ENCODE assay signal across 8 cellular contexts in the genomic region with DNA sequence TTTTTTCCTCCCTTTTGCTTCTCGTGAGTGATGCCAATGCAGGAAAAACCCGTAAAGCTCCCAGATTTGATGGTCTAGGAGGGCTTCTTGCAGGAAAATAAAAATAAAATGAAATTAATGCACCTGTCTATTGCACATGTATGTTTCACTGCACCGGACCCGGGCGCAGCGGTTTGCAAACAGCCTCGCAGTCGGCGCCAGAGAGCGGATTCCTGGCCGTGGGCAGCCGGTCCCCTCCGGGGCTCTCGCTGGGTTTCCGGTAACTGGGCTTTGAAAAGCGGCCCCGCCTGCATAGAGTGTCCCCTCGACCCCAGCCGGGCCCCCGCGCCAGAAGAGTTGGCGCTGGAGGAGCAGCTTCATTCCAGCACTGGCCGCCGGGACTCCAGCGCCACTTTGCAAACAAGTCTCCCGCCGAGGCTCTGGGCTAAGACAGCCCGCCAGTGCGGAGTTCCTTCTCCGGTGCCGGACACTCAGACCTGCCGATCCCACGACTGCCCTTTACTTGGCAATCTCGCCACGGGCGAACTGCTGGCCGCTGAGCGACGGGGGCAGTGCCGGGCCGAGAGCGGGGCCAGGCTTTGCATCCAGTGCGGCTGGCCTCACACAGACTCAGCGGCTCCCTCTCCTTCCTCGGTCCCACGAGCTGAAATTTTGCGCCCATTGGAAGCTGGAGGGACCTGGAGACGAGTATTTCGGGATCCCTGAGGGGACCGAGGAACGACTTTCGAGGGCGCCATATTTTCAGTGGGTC. TPM values are rescaled to one million over a fixed set of nuclear protein-coding genes. Genes with fewer than 3 reads are reported as not detected.
DNase-seq lines count a peak whose midpoint lies in the region; ATAC-seq and TF ChIP-seq lines count a peak whose summit lies in the region.

No MANE protein-coding gene starts in this region.

- 0 to 1% methylated on average over 28 to 46 of the region's 53 CpGs for WGBS in upper lobe of left lung, 2 donors

- intact Hi-C loops in Calu3 (cut with micrococcal nuclease; ENCODE audit: unreplicated experiment) (loop anchor here (2.0 to 5.0 kb wide), 2 partner anchors 256 to 352 kb away; no protein-coding TSS in a partner anchor), natural killer cell (cut with micrococcal nuclease) (no loop called here)

- H3K4me1 ChIP-seq in upper lobe of left lung = peaks cover 12 to 28% (median 17%) of the 10 kb centered on the region in 4 donors

- H3K4me1 Mint-ChIP-seq in Calu3 (ENCODE audit: low read depth, unreplicated experiment) (peaks cover 19% of the 10 kb centered on the region), natural killer cell (peaks cover 26 to 31% of the 10 kb centered on the region in 2 donors)

- H3K27me3 Mint-ChIP-seq in Calu3 (ENCODE audit: unreplicated experiment) (no peaks in the 10 kb centered on the region), natural killer cell (ENCODE audit: low read depth in 2 of 2) (peaks cover 12 to 26% of the 10 kb centered on the region in 2 donors)

- CTCF ChIA-PET in Calu3 (lab: Charles Lee) = interaction anchor here (1.1 to 2.3 kb wide), 7 partner anchors 11 to 702 kb away, joined by 3 to 15 read pairs (median 3); no protein-coding TSS in a partner anchor

- BruUV-seq in Calu3 (replicated peaks; lab: Mats Ljungman, UMichigan) = TSS peak; percentile 56

- DNase-seq in Calu3 = peak; percentile 61
- DNase-seq in NCI-H1105 (lab: John Stamatoyannopoulos, UW) = peak; percentile 14
- peak; percentile 2 for DNase-seq in activated T-helper 1 cell treated with Interleukin-2 at 50 U/mL for 16 hours (ENCODE audit: low read depth)
- DNase-seq in foreskin fibroblast = peak; percentile 35 to 68
- DNase-seq in natural killer cell = peak; percentile 15
- peak; percentile 42 to 88 for DNase-seq in upper lobe of left lung
- DNase-seq in HPDE6-E6E7 (ENCODE audit: extremely low spot score) = no peak

- H3K27ac ChIP-seq in upper lobe of left lung = peak overlapping the region; percentile 69 to 72 (median 70)

- peak; percentile 36 for ATAC-seq in GM21528 (IDR thresholded peaks at IDR 0.05; ENCODE audit: low FRiP score, unreplicated experiment)
- ATAC-seq in natural killer cell = peak in 1 of 3 donors; percentile 23
- peak; percentile 56 to 69 for ATAC-seq in upper lobe of left lung (ENCODE audit: low FRiP score in 2 of 2)

- peak overlapping the region; percentile 95 for H3K4me3 Mint-ChIP-seq in Calu3 (ENCODE audit: low read depth, unreplicated experiment)
- H3K4me3 Mint-ChIP-seq in natural killer cell = peak overlapping the region; percentile 97

- H3K36me3 Mint-ChIP-seq in Calu3 (ENCODE audit: insufficient read depth, unreplicated experiment) (peaks cover 30% of the 10 kb centered on the region), natural killer cell (no peaks in the 10 kb centered on the region)

- no peak for TF ChIP-seq EP300 in upper lobe of left lung (IDR thresholded peaks at IDR 0.05)

- TF ChIP-seq POLR2A in upper lobe of left lung (IDR thresholded peaks at IDR 0.05) = no peak

- H3K9me3 Mint-ChIP-seq in Calu3 (ENCODE audit: low read depth, unreplicated experiment) (no peaks in the 10 kb centered on the region), natural killer cell (no peaks in the 10 kb centered on the region)

- TF ChIP-seq CTCF in Calu3 (IDR thresholded peaks at IDR 0.05; ENCODE audit: unreplicated experiment) (no peak), foreskin fibroblast (IDR thresholded peaks at IDR 0.05; ENCODE audit: low read depth, low read length) (no peak), natural killer cell (IDR thresholded peaks at IDR 0.05) (no peak), upper lobe of left lung (IDR thresholded peaks at IDR 0.05) (no peak)

- no peaks in the 10 kb centered on the region for H3K27me3 ChIP-seq in upper lobe of left lung

- H3K36me3 ChIP-seq in upper lobe of left lung = no peaks in the 10 kb centered on the region

- H3K9me3 ChIP-seq in upper lobe of left lung = no peaks in the 10 kb centered on the region

- H3K27ac Mint-ChIP-seq in Calu3 (ENCODE audit: unreplicated experiment) (peak overlapping the region; percentile 91), natural killer cell (peak overlapping the region; percentile 31 to 84)

- H3K4me3 ChIP-seq in foreskin fibroblast (ENCODE audit: low read depth in 1 of 2, low read length in 2 of 2) (peak overlapping the region; percentile 94 to 97), upper lobe of left lung (peak overlapping the region; percentile 74 to 95 (median 90))

RNA-seq across cellular contexts. Expression of gene TLN2, which starts 0.6 kb away (rescaled TPM):
- total RNA-seq in Calu3 (2022) = 3.2 and 4.3 TPM in 2 replicates
- 1 to 10 TPM in 2 of 3 donors, under 1 TPM in 1; 0.70 to 2.4 (median 1.2) TPM for total RNA-seq in natural killer cell
- 10 to 100 TPM in 4 of 6 donors, 1 to 10 TPM in 2; 5.1 to 17.8 (median 10.9) TPM for total RNA-seq in upper lobe of left lung
